17 cellular contexts compared by ENCODE assay signal in genomic region chrX:30373479-30373878, GRCh38.
A peak's percentile ranks its signal among the peaks of the same experiment; 100 is the strongest.
DNase-seq lines count a peak whose midpoint lies in the region; ATAC-seq, FAIRE-seq and TF ChIP-seq lines count a peak whose summit lies in the region.
"Had no signal": no experiment of that assay in that cellular context is flagged by ENCODE, and none has a peak within 500 bp of the region (broad histone marks: within the 10 kb centered on the region; RNA-seq: fewer than 3 reads in every experiment).

No MANE protein-coding gene starts in this region.

- H2AK5ac ChIP-seq in H1 (ENCODE audit: low read depth, low read length) = no peak overlapping the region

- no peak overlapping the region for H4K8ac ChIP-seq in H1 (ENCODE audit: extremely low read depth, insufficient read depth, low read length)

- H3K9me3 Mint-ChIP-seq in mesothelial cell of epicardium = peaks cover 9% of the 10 kb centered on the region
- H3K9me3 Mint-ChIP-seq: IgD-negative memory B cell had no signal

- no peak overlapping the region for H2BK5ac ChIP-seq in H1 (ENCODE audit: low read depth, low read length)

- no peak overlapping the region for H2BK20ac ChIP-seq in H1 (ENCODE audit: low read length)

- CTCF ChIA-PET in H1 (lab: Charles Lee; ENCODE audit: partially characterized antibody) = no interaction called here

- H3K36me3 Mint-ChIP-seq in mesothelial cell of epicardium = no peaks in the 10 kb centered on the region
- H3K36me3 Mint-ChIP-seq: IgD-negative memory B cell had no signal

- TF ChIP-seq EP300 in H1 (IDR thresholded peaks at IDR 0.05; ENCODE audit: borderline replicate concordance in 1 of 2, low read depth in 2 of 2, low read length in 2 of 2) = no peak

- TF ChIP-seq RAD21 in H1 (IDR thresholded peaks at IDR 0.05 in 1 of 2, conservative IDR thresholded peaks at IDR 0.05 in 1 of 2; ENCODE audit: low read depth in 2 of 2, low read length in 2 of 2) = no peak

- no peaks in the 10 kb centered on the region for H3K79me2 ChIP-seq in H1 (ENCODE audit: control insufficient read depth in 1 of 2, insufficient read depth in 2 of 2, low read length in 2 of 2)

- no peak overlapping the region for H4K5ac ChIP-seq in H1 (ENCODE audit: insufficient read length, low read depth, low read length)

- H3K36me3 ChIP-seq in H1 (ENCODE audit: control insufficient read depth in 2 of 4, insufficient read depth in 4 of 4, low read length in 3 of 4) (no peaks in the 10 kb centered on the region), spleen (no peaks in the 10 kb centered on the region)
- H3K36me3 ChIP-seq: SJCRH30 had no signal

- no peak overlapping the region for H2BK15ac ChIP-seq in H1 (ENCODE audit: low read length)

- H3K18ac ChIP-seq in H1 (ENCODE audit: extremely low read depth, low read length) = no peak overlapping the region

- no peak overlapping the region for H3K56ac ChIP-seq in H1 (replicated peaks; ENCODE audit: insufficient read length, low read depth, low read length)

- no peaks in the 10 kb centered on the region for H3K9me3 ChIP-seq in H1 (ENCODE audit: insufficient read depth in 2 of 2, low read depth in 1 of 2, low read length in 1 of 2)
- peaks cover 0 to 6% (median 0%) of the 10 kb centered on the region in 8 donors for H3K9me3 ChIP-seq in spleen
- H3K9me3 ChIP-seq: Caco-2, SJCRH30 had no signal

- H3K27me3 Mint-ChIP-seq in mesothelial cell of epicardium (ENCODE audit: low read depth) = no peaks in the 10 kb centered on the region

- DNase-seq in GM12865 (ENCODE audit: low read depth) (peak; percentile 50), H1 (ENCODE audit: low read depth in 1 of 2, low spot score in 2 of 2) (no peak), mesothelial cell of epicardium (ENCODE audit: low spot score in 2 of 2, unreplicated experiment in 2 of 2) (no peak), NCI-H524 (lab: John Stamatoyannopoulos, UW) (no peak), spleen (no peak)
- DNase-seq: Caco-2, DMS153, EL, NCI-H1105 treated with DMSO at 0.1 percent for 48 hours, NCI-H187, NCI-H446, OCI-M1, SJCRH30 had no signal

- H3K9ac ChIP-seq in H1 (replicated peaks in 1 of 4; ENCODE audit: extremely low read depth in 1 of 4, low read depth in 3 of 4, low read length in 3 of 4) = no peak overlapping the region

- no peak overlapping the region for H2BK120ac ChIP-seq in H1 (replicated peaks; ENCODE audit: low read depth, low read length)

- H3K23ac ChIP-seq in H1 (ENCODE audit: insufficient read length) = no peak overlapping the region

- H3K27me3 ChIP-seq in H1 (replicated peaks in 1 of 4; ENCODE audit: control insufficient read depth in 3 of 4, extremely low read depth in 1 of 4, insufficient read depth in 3 of 4, low read length in 3 of 4) (no peaks in the 10 kb centered on the region), spleen (replicated peaks in 1 of 7) (no peaks in the 10 kb centered on the region)
- H3K27me3 ChIP-seq: SJCRH30 had no signal

- H3K4me1 Mint-ChIP-seq in mesothelial cell of epicardium = peaks cover 3% of the 10 kb centered on the region
- H3K4me1 Mint-ChIP-seq: IgD-negative memory B cell had no signal

- H3K27ac ChIP-seq in H1 (ENCODE audit: low read depth, low read length) (no peak overlapping the region), spleen (no peak overlapping the region)
- H3K27ac ChIP-seq: RWPE1, SJCRH30 had no signal

- H4K91ac ChIP-seq in H1 (replicated peaks; ENCODE audit: insufficient read length, low read length) = no peak overlapping the region

- peak; percentile 52 for ATAC-seq in HG03432 (IDR thresholded peaks at IDR 0.05; ENCODE audit: unreplicated experiment)
- no peak for ATAC-seq in GM18861 (IDR thresholded peaks at IDR 0.05; ENCODE audit: unreplicated experiment)

- no peak for TF ChIP-seq POLR2A in H1 (IDR thresholded peaks at IDR 0.05; ENCODE audit: control extremely low read depth in 1 of 2, low read depth in 2 of 2, low read length in 2 of 2)
- TF ChIP-seq POLR2A in spleen (IDR thresholded peaks at IDR 0.05) = no peak

- H2AFZ ChIP-seq in H1 (ENCODE audit: low read length) = no peak overlapping the region

- no peaks in the 10 kb centered on the region for H3K4me1 ChIP-seq in H1 (replicated peaks in 1 of 4; ENCODE audit: control insufficient read depth in 3 of 4, insufficient read depth in 4 of 4, low read length in 3 of 4)
- no peaks in the 10 kb centered on the region for H3K4me1 ChIP-seq in spleen
- H3K4me1 ChIP-seq: Caco-2, SJCRH30 had no signal

- H3K79me1 ChIP-seq in H1 (ENCODE audit: low read depth, low read length) = no peaks in the 10 kb centered on the region

- no peaks in the 10 kb centered on the region for H3K23me2 ChIP-seq in H1 (ENCODE audit: low read depth, low read length)

- peak; percentile 63 for FAIRE-seq in H1 (lab: Jason Lieb, UNC)

- 85% methylated on average over 2 of the region's 5 CpGs; no CpG with 5 or more reads in 1 of the 2 experiments for WGBS in H1 (ENCODE audit: extremely low coverage in 1 of 2, insufficient coverage in 1 of 2, insufficient read length in 1 of 2, insufficient replicate concordance in 2 of 2, low coverage in 1 of 2, low lambda C conversion rate in 2 of 2, missing lambda C conversion rate in 1 of 2), 2 experiments
- WGBS in spleen, 5 donors = 58 to 83% (median 68%) methylated on average over 3 to 5 of the region's 5 CpGs

- POLR2A ChIA-PET in H1 (lab: Charles Lee; ENCODE audit: partially characterized antibody) = no interaction called here

- H2BK12ac ChIP-seq in H1 (ENCODE audit: low read depth, low read length) = no peak overlapping the region

- H3K27ac Mint-ChIP-seq in mesothelial cell of epicardium = peak overlapping the region; percentile 1
- H3K27ac Mint-ChIP-seq: IgD-negative memory B cell had no signal

- no peak overlapping the region for H3K14ac ChIP-seq in H1 (ENCODE audit: insufficient read length)

- no peak overlapping the region for H3K4me3 Mint-ChIP-seq in mesothelial cell of epicardium
- H3K4me3 Mint-ChIP-seq: IgD-negative memory B cell had no signal

- H3K4me2 ChIP-seq in H1 (ENCODE audit: insufficient read depth in 1 of 2, low read depth in 2 of 2, low read length in 2 of 2) = no peak overlapping the region

- no peaks in the 10 kb centered on the region for H4K20me1 ChIP-seq in H1 (replicated peaks in 1 of 2; ENCODE audit: control insufficient read depth in 1 of 2, insufficient read depth in 2 of 2, low read length in 2 of 2)

- H3K4me3 ChIP-seq in GM12865 (ENCODE audit: low read depth, low read length) = no peak overlapping the region
- no peak overlapping the region for H3K4me3 ChIP-seq in H1 (ENCODE audit: extremely low read depth in 1 of 4, insufficient read depth in 2 of 4, low read depth in 3 of 4, low read length in 4 of 4)
- no peak overlapping the region for H3K4me3 ChIP-seq in spleen
- H3K4me3 ChIP-seq: SJCRH30 had no signal

- intact Hi-C loops in spleen (cut with DNase I; ENCODE audit: low total_unique reads) = no loop called here

- no peak for TF ChIP-seq CTCF in GM12865 (IDR thresholded peaks at IDR 0.05; ENCODE audit: insufficient read depth, low read depth, low read length, missing control alignments)
- no peak for TF ChIP-seq CTCF in H1 (IDR thresholded peaks at IDR 0.05; ENCODE audit: control extremely low read depth in 1 of 3, insufficient read depth in 1 of 3, low read depth in 1 of 3, low read length in 3 of 3)
- TF ChIP-seq CTCF in mesothelial cell of epicardium (IDR thresholded peaks at IDR 0.05; ENCODE audit: unreplicated experiment) = no peak
- TF ChIP-seq CTCF in spleen (IDR thresholded peaks at IDR 0.05 in 8 of 11, conservative IDR thresholded peaks at IDR 0.05 in 3 of 11) = no peak

- no peak overlapping the region for H3K4ac ChIP-seq in H1 (replicated peaks; ENCODE audit: insufficient read length, low read depth, low read length)

TF ChIP-seq in H1, 55 proteins besides CTCF, POLR2A, EP300 and RAD21:
- TF ChIP-seq FOSL1 (IDR thresholded peaks at IDR 0.05; ENCODE audit: insufficient read depth, low read depth, low read length) = no peak
- no peak for TF ChIP-seq SUZ12 (IDR thresholded peaks at IDR 0.05; ENCODE audit: low read length)
- no peak for TF ChIP-seq SAP30 (IDR thresholded peaks at IDR 0.05; ENCODE audit: insufficient read depth, insufficient replicate concordance, low read length)
- no peak for TF ChIP-seq SIN3A (conservative IDR thresholded peaks at IDR 0.05 in 1 of 2, IDR thresholded peaks at IDR 0.05 in 1 of 2; ENCODE audit: low read depth in 1 of 2, low read length in 2 of 2)
- no peak for TF ChIP-seq NANOG (IDR thresholded peaks at IDR 0.05; ENCODE audit: insufficient read depth, low read depth, low read length, poor library complexity, severe bottlenecking)
- no peak for TF ChIP-seq TAF1 (IDR thresholded peaks at IDR 0.05; ENCODE audit: low read depth, low read length)
- TF ChIP-seq POU5F1 (IDR thresholded peaks at IDR 0.05; ENCODE audit: low read depth, low read length) = no peak
- no peak for TF ChIP-seq EGR1 (IDR thresholded peaks at IDR 0.05; ENCODE audit: borderline replicate concordance, low read depth, low read length)
- no peak for TF ChIP-seq SIRT6 (IDR thresholded peaks at IDR 0.05; ENCODE audit: low read length)
- no peak for TF ChIP-seq KDM5A (IDR thresholded peaks at IDR 0.05; ENCODE audit: low read length)
- no peak for TF ChIP-seq NRF1 (IDR thresholded peaks at IDR 0.05; ENCODE audit: low read depth, low read length)
- no peak for TF ChIP-seq TCF12 (IDR thresholded peaks at IDR 0.05; ENCODE audit: low read depth, low read length)
- TF ChIP-seq EZH2 (IDR thresholded peaks at IDR 0.05; ENCODE audit: low read depth, low read length, severe bottlenecking) = no peak
